Comparison of ENCODE assay signal across 9 cellular contexts in genomic region chr14:29016050-29016900, GRCh38.
A peak's percentile ranks its signal among the peaks of the same experiment; 100 is the strongest.
DNase-seq lines count a peak whose midpoint lies in the region; ATAC-seq and TF ChIP-seq lines count a peak whose summit lies in the region.
"Had no signal": no experiment of that assay in that cellular context is flagged by ENCODE, and none has a peak within 500 bp of the region (broad histone marks: within the 10 kb centered on the region; RNA-seq: fewer than 3 reads in every experiment).

No MANE protein-coding gene starts in this region.

- DNase-seq in AG08396 (ENCODE audit: low spot score) (peak; percentile 39), GM13976 (ENCODE audit: low spot score) (no peak), NCI-H2107 treated with DMSO at 0.1 percent for 48 hours (lab: John Stamatoyannopoulos, UW; ENCODE audit: unreplicated experiment) (peak; percentile 33), brain microvascular endothelial cell (peak; percentile 1), midbrain (lab: John Stamatoyannopoulos, UW) (peak; percentile 2), tibial artery (no peak)
- no peak for DNase-seq in activated CD8-positive, alpha-beta memory T cell treated with anti-CD3 and anti-CD28 coated beads, Interleukin-2, amount 10 ng/mL, durations not matched to agents 7 days and 5 days

- H3K4me1 ChIP-seq in tibial artery, result no peaks in the 10 kb centered on the region
- H3K4me1 ChIP-seq: thyroid gland had no signal

- no peak overlapping the region for H3K4me3 Mint-ChIP-seq in activated CD8-positive, alpha-beta memory T cell treated with anti-CD3 and anti-CD28 coated beads, Interleukin-2, amount 10 ng/mL, durations not matched to agents 7 days and 5 days

- no peaks in the 10 kb centered on the region for H3K27me3 Mint-ChIP-seq in activated CD8-positive, alpha-beta memory T cell treated with anti-CD3 and anti-CD28 coated beads, Interleukin-2, amount 10 ng/mL, durations not matched to agents 7 days and 5 days

- H3K4me3 ChIP-seq in brain microvascular endothelial cell (ENCODE audit: low read depth, low read length) (no peak overlapping the region), tibial artery (no peak overlapping the region)
- H3K4me3 ChIP-seq: thyroid gland had no signal

- H3K27ac ChIP-seq in brain microvascular endothelial cell, result no peak overlapping the region
- no peak overlapping the region for H3K27ac ChIP-seq in tibial artery
- H3K27ac ChIP-seq: thyroid gland had no signal

- H3K27me3 ChIP-seq in brain microvascular endothelial cell (replicated peaks) (no peaks in the 10 kb centered on the region), tibial artery (no peaks in the 10 kb centered on the region)
- H3K27me3 ChIP-seq: thyroid gland had no signal

- H3K36me3 ChIP-seq in brain microvascular endothelial cell (replicated peaks) (no peaks in the 10 kb centered on the region), tibial artery (no peaks in the 10 kb centered on the region)
- H3K36me3 ChIP-seq: thyroid gland had no signal

- H3K4me1 Mint-ChIP-seq in activated CD8-positive, alpha-beta memory T cell treated with anti-CD3 and anti-CD28 coated beads, Interleukin-2, amount 10 ng/mL, durations not matched to agents 7 days and 5 days, result no peaks in the 10 kb centered on the region

- no peaks in the 10 kb centered on the region for H3K9me3 ChIP-seq in tibial artery
- H3K9me3 ChIP-seq: thyroid gland had no signal

- intact Hi-C loops in tibial artery (cut with DNase I; ENCODE audit: low total_unique reads), result no loop called here

- in situ Hi-C loops in GM13976 (cut with MboI; ENCODE audit: low sequenced_read_pairs, unreplicated experiment), result no loop called here
- in situ Hi-C loops in brain microvascular endothelial cell (cut with HindIII; ENCODE audit: low pct_ligation_motif_present, low sequenced_read_pairs), result no loop called here

- ATAC-seq in GM19035 (IDR thresholded peaks at IDR 0.05; ENCODE audit: unreplicated experiment), result no peak
- no peak for ATAC-seq in activated CD8-positive, alpha-beta memory T cell treated with anti-CD3 and anti-CD28 coated beads, Interleukin-2, amount 10 ng/mL, durations not matched to agents 7 days and 5 days

- CTCF ChIA-PET in activated CD8-positive, alpha-beta memory T cell treated with anti-CD3 and anti-CD28 coated beads, Interleukin-2, amount 10 ng/mL, durations not matched to agents 7 days and 5 days (lab: Charles Lee), result no interaction called here

- no peak overlapping the region for H3K27ac Mint-ChIP-seq in activated CD8-positive, alpha-beta memory T cell treated with anti-CD3 and anti-CD28 coated beads, Interleukin-2, amount 10 ng/mL, durations not matched to agents 7 days and 5 days

- TF ChIP-seq CTCF in GM13976 (IDR thresholded peaks at IDR 0.05; ENCODE audit: borderline replicate concordance, control extremely low read depth, extremely low read depth, insufficient read depth, missing control alignments) (peak; percentile 20), brain microvascular endothelial cell (IDR thresholded peaks at IDR 0.05; ENCODE audit: low read depth, low read length, missing control alignments) (peak; percentile 95), tibial artery (IDR thresholded peaks at IDR 0.05) (no peak)

- H3K9me3 Mint-ChIP-seq in activated CD8-positive, alpha-beta memory T cell treated with anti-CD3 and anti-CD28 coated beads, Interleukin-2, amount 10 ng/mL, durations not matched to agents 7 days and 5 days (ENCODE audit: low read depth), result peaks cover 15% of the 10 kb centered on the region

- no peaks in the 10 kb centered on the region for H3K36me3 Mint-ChIP-seq in activated CD8-positive, alpha-beta memory T cell treated with anti-CD3 and anti-CD28 coated beads, Interleukin-2, amount 10 ng/mL, durations not matched to agents 7 days and 5 days

Comparison
In these comparisons a context has a peak if more than half of its experiments do, and no peak if none do; other contexts are left out.
1. DNase-seq: peak in AG08396 (single experiment), NCI-H2107 treated with DMSO at 0.1 percent for 48 hours (single experiment), brain microvascular endothelial cell (single experiment) and midbrain (single experiment); none in GM13976 (single experiment), tibial artery (0 of 2) and activated CD8-positive, alpha-beta memory T cell treated with anti-CD3 and anti-CD28 coated beads, Interleukin-2, amount 10 ng/mL, durations not matched to agents 7 days and 5 days (single experiment).
2. CTCF ChIP-seq: peak in GM13976 (single experiment) and brain microvascular endothelial cell (single experiment); none in tibial artery (0 of 2).